ENCODE assay signal across 10 cellular contexts in the genomic region with DNA sequence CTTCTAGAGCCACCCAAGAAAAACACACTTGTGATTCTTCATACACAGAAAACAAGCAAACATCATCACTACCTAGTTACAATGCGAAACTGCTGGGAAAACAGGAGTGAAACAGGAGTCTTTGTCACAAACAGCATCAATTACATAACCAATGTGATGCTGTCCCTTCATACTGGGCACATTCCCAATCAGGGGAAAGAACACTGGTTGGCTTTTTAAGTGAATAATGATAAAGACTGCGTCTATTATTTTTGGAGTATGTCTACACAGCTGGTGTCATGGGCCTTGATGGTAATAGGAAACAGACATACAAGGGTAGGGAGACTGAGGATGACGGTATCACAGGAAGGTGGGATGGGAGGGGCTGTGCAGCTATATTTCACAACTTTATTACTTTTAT.
"Had no signal": no experiment of that assay in that cellular context is flagged by ENCODE, and none has a peak within 500 bp of the region (broad histone marks: within the 10 kb centered on the region; RNA-seq: fewer than 3 reads in every experiment).

No MANE protein-coding gene starts in this region.

- ATAC-seq: left lung had no signal

- H3K4me3 Mint-ChIP-seq: activated CD4-positive, alpha-beta memory T cell treated with anti-CD3 and anti-CD28 coated beads, Interleukin-2, amount 10 ng/mL, durations not matched to agents 7 days and 5 days had no signal

- H3K27me3 Mint-ChIP-seq: activated CD4-positive, alpha-beta memory T cell treated with anti-CD3 and anti-CD28 coated beads, Interleukin-2, amount 10 ng/mL, durations not matched to agents 7 days and 5 days had no signal

- DNase-seq: activated CD4-positive, alpha-beta memory T cell treated with anti-CD3 and anti-CD28 coated beads, Interleukin-2, amount 10 ng/mL, durations not matched to agents 7 days and 5 days; activated naive CD4-positive, alpha-beta T cell; aorta; esophagus squamous epithelium; foreskin fibroblast; left lung; mesendoderm; stimulated activated CD4-positive, alpha-beta T cell treated with anti-CD3 and anti-CD28 coated beads, Interleukin-4, amount 100 ng/mL, for 1 hour; stimulated activated naive CD8-positive, alpha-beta T cell treated with anti-CD3 and anti-CD28 coated beads, Interleukin-15, Interleukin-2, amounts not matched to agents 100 U/mL and 50 U/mL, for 24 hours; upper lobe of left lung had no signal

- H3K27ac Mint-ChIP-seq: activated CD4-positive, alpha-beta memory T cell treated with anti-CD3 and anti-CD28 coated beads, Interleukin-2, amount 10 ng/mL, durations not matched to agents 7 days and 5 days had no signal
